ENCODE assay signal across 9 cellular contexts in the genomic region with DNA sequence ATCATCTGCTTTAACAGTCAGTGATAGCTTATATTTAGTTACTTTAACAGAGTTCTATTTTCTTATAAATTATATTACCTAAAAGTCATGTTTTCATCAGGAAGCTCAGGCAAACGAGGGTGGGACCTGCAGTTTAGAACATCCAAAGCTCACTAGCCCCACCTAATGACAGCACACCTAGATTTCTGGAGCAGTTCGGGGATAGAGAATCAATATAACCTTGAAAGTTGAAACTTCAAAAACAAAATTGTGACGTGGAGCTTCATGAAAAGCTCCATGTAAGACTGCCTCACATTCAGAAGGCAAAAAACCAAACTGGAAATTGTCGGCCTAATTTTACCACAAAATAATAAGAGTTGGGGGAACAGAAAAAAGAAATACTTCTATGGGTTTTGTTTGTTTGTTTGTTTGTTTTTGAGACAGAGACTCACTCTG.
DNase-seq lines count a peak whose midpoint lies in the region; ATAC-seq and TF ChIP-seq lines count a peak whose summit lies in the region.
"Had no signal": no experiment of that assay in that cellular context is flagged by ENCODE, and none has a peak within 500 bp of the region (broad histone marks: within the 10 kb centered on the region; RNA-seq: fewer than 3 reads in every experiment).

No MANE protein-coding gene starts in this region.

- no peaks in the 10 kb centered on the region for H3K9me3 Mint-ChIP-seq in memory B cell

- H3K4me3 Mint-ChIP-seq in memory B cell: no peak overlapping the region

- H3K4me3 ChIP-seq in BJ (ENCODE audit: low read depth, low read length): no peak overlapping the region
- no peak overlapping the region for H3K4me3 ChIP-seq in Peyer's patch
- H3K4me3 ChIP-seq: SJSA1 had no signal

- H3K27ac ChIP-seq in Peyer's patch: no peak overlapping the region
- H3K27ac ChIP-seq: SJSA1 had no signal

- no peaks in the 10 kb centered on the region for H3K36me3 Mint-ChIP-seq in memory B cell

- TF ChIP-seq CTCF in BJ (IDR thresholded peaks at IDR 0.05; ENCODE audit: insufficient read depth, low read depth, low read length) (peak; percentile 62), Peyer's patch (IDR thresholded peaks at IDR 0.05) (peak in 4 of 6 experiments; percentile 36 to 52 (median 46))

- H3K27me3 Mint-ChIP-seq in memory B cell: peaks cover 3% of the 10 kb centered on the region

- H3K27me3 ChIP-seq in BJ (ENCODE audit: control insufficient read depth, insufficient read depth, low read length): no peaks in the 10 kb centered on the region
- H3K27me3 ChIP-seq in Peyer's patch: no peaks in the 10 kb centered on the region
- H3K27me3 ChIP-seq: SJSA1 had no signal

- DNase-seq in BJ (ENCODE audit: low read depth) (no peak), Peyer's patch (peak in 2 of 3 donors; percentile 25 to 62), memory B cell (ENCODE audit: low spot score in 2 of 2) (peak; percentile 13), superior temporal gyrus (ENCODE audit: extremely low spot score) (no peak), GDM1 (lab: John Stamatoyannopoulos, UW) (no peak)
- peak; percentile 20 for DNase-seq in central memory CD4-positive, alpha-beta T cell

- POLR2A ChIA-PET in BJ (lab: Charles Lee): no interaction called here

- H3K4me1 ChIP-seq in Peyer's patch: no peaks in the 10 kb centered on the region
- H3K4me1 ChIP-seq: SJSA1 had no signal

- H3K36me3 ChIP-seq in BJ (ENCODE audit: control insufficient read depth, insufficient read depth, low read length): no peaks in the 10 kb centered on the region
- H3K36me3 ChIP-seq in Peyer's patch: no peaks in the 10 kb centered on the region
- H3K36me3 ChIP-seq: SJSA1 had no signal

- CTCF ChIA-PET in BJ (lab: Yijun Ruan, JAX): interaction anchor here (0.6 to 2.7 kb wide), 31 partner anchors 8 to 389 kb away, joined by 3 to 23 read pairs (median 4); no protein-coding TSS in a partner anchor

- H3K4me1 Mint-ChIP-seq in memory B cell: peaks cover 4% of the 10 kb centered on the region

- no peaks in the 10 kb centered on the region for H3K9me3 ChIP-seq in Peyer's patch
- H3K9me3 ChIP-seq: SJSA1 had no signal

- no peak for TF ChIP-seq POLR2A in Peyer's patch (IDR thresholded peaks at IDR 0.05)

- no peak overlapping the region for H3K27ac Mint-ChIP-seq in memory B cell

- peak; percentile 59 for ATAC-seq in GM19043 (IDR thresholded peaks at IDR 0.05; ENCODE audit: low read depth, unreplicated experiment)
- ATAC-seq in HG03565 (IDR thresholded peaks at IDR 0.05; ENCODE audit: unreplicated experiment): peak; percentile 63
- peak; percentile 59 for ATAC-seq in memory B cell (ENCODE audit: low read depth)

Comparison
In these comparisons a context has a peak if more than half of its experiments do, and no peak if none do; other contexts are left out.
1. DNase-seq: peak in Peyer's patch (2 of 3), central memory CD4-positive, alpha-beta T cell (single experiment) and memory B cell (2 of 2); none in BJ (single experiment), superior temporal gyrus (single experiment) and GDM1 (single experiment).
2. Peak in every context shown above with its lines, with median percentiles within 50 percentile points of each other: ATAC-seq.